Comparison of ENCODE assay signal across 16 cellular contexts in genomic region chr13:51760592-51760991, GRCh38. TPM values are rescaled to one million over a fixed set of nuclear protein-coding genes. Genes with fewer than 3 reads are reported as not detected.
DNase-seq lines count a peak whose midpoint lies in the region; ATAC-seq, FAIRE-seq and TF ChIP-seq lines count a peak whose summit lies in the region.
"Had no signal": no experiment of that assay in that cellular context is flagged by ENCODE, and none has a peak within 500 bp of the region (broad histone marks: within the 10 kb centered on the region; RNA-seq: fewer than 3 reads in every experiment).

No MANE protein-coding gene starts in this region.

- no peak overlapping the region for H4K91ac ChIP-seq in H9 (ENCODE audit: insufficient read length, low read depth, low read length)

- H3K4me3 Mint-ChIP-seq in H9: no peak overlapping the region
- no peak overlapping the region for H3K4me3 Mint-ChIP-seq in activated CD8-positive, alpha-beta memory T cell treated with anti-CD3 and anti-CD28 coated beads, Interleukin-2, amount 10 ng/mL, durations not matched to agents 7 days and 5 days
- H3K4me3 Mint-ChIP-seq: activated CD4-positive, alpha-beta T cell treated with anti-CD3 and anti-CD28 coated beads, Interleukin-2, amount 10 ng/mL, durations not matched to agents 7 days and 5 days; activated T-helper 1 cell treated with anti-CD3 and anti-CD28 coated beads, Interleukin-12 subunit alpha, Interleukin-12 subunit beta, Interleukin-2, Interleukin-4 antibody, amounts not matched to agents 30 ng/mL and 10 ng/mL and 1 ng/mL, durations not matched to agents 14 hours and 24 hours and 36 hours; naive thymus-derived CD8-positive, alpha-beta T cell had no signal

- H3K14ac ChIP-seq in H9 (ENCODE audit: insufficient read depth, low read length): no peak overlapping the region

- no peak overlapping the region for H3K18ac ChIP-seq in H9 (ENCODE audit: insufficient read length, low read depth, low read length)

- H2BK12ac ChIP-seq in H9 (ENCODE audit: insufficient read length, low read depth, low read length): no peak overlapping the region

- no peaks in the 10 kb centered on the region for H3K27me3 ChIP-seq in H9 (ENCODE audit: insufficient read depth, low read length)
- no peaks in the 10 kb centered on the region for H3K27me3 ChIP-seq in skeletal muscle tissue (ENCODE audit: control insufficient read depth in 3 of 3, insufficient read depth in 3 of 3, low read length in 3 of 3)
- H3K27me3 ChIP-seq: body of pancreas had no signal

- no peaks in the 10 kb centered on the region for H3K23me2 ChIP-seq in H9 (ENCODE audit: insufficient read length, low read depth, low read length, poor library complexity, severe bottlenecking)

- no peaks in the 10 kb centered on the region for H3K27me3 Mint-ChIP-seq in H9 (ENCODE audit: low read depth)
- no peaks in the 10 kb centered on the region for H3K27me3 Mint-ChIP-seq in activated CD8-positive, alpha-beta memory T cell treated with anti-CD3 and anti-CD28 coated beads, Interleukin-2, amount 10 ng/mL, durations not matched to agents 7 days and 5 days
- H3K27me3 Mint-ChIP-seq: activated CD4-positive, alpha-beta T cell treated with anti-CD3 and anti-CD28 coated beads, Interleukin-2, amount 10 ng/mL, durations not matched to agents 7 days and 5 days; naive thymus-derived CD8-positive, alpha-beta T cell had no signal

- H3K79me1 ChIP-seq in H9 (ENCODE audit: insufficient read depth, low read depth, low read length, poor library complexity, severe bottlenecking): no peaks in the 10 kb centered on the region

- H3K4me2 ChIP-seq in H9 (ENCODE audit: insufficient read depth, insufficient read length, low read length): no peak overlapping the region

- H2BK20ac ChIP-seq in H9 (ENCODE audit: low read depth, low read length, poor library complexity, severe bottlenecking): no peak overlapping the region

- H3K9ac ChIP-seq in H9 (ENCODE audit: extremely low read depth, insufficient read length, low read length): no peak overlapping the region
- peak overlapping the region; percentile 2 to 66 (median 63) for H3K9ac ChIP-seq in skeletal muscle tissue (ENCODE audit: low read depth in 1 of 3, low read length in 3 of 3)

- H4K8ac ChIP-seq in H9 (replicated peaks; ENCODE audit: insufficient read length, low read depth, low read length): no peak overlapping the region

- no CpG with 5 or more reads among the region's 12 CpGs for WGBS in H9 (ENCODE audit: extremely low coverage, insufficient read length, low lambda C conversion rate)

- peaks cover 0 to 3% of the 10 kb centered on the region in 2 experiments; a peak in 2 of 4 replicates for H3K4me1 Mint-ChIP-seq in H9
- peaks cover 16% of the 10 kb centered on the region for H3K4me1 Mint-ChIP-seq in activated CD8-positive, alpha-beta memory T cell treated with anti-CD3 and anti-CD28 coated beads, Interleukin-2, amount 10 ng/mL, durations not matched to agents 7 days and 5 days

- no peak for FAIRE-seq in urothelium cell line (lab: Jason Lieb, UNC)

- CTCF ChIA-PET in activated CD8-positive, alpha-beta memory T cell treated with anti-CD3 and anti-CD28 coated beads, Interleukin-2, amount 10 ng/mL, durations not matched to agents 7 days and 5 days (lab: Charles Lee): interaction anchor here (2.0 kb wide), 1 partner anchor 11 kb away, joined by 4 read pairs; no protein-coding TSS in a partner anchor

- no peak overlapping the region for H3K56ac ChIP-seq in H9 (ENCODE audit: insufficient read length, low read depth, low read length)

- H3K4me1 ChIP-seq in H9 (ENCODE audit: insufficient read depth, low read length): no peaks in the 10 kb centered on the region
- peaks cover 7 to 15% (median 10%) of the 10 kb centered on the region in 3 donors for H3K4me1 ChIP-seq in skeletal muscle tissue (ENCODE audit: control insufficient read depth in 3 of 3, insufficient read depth in 3 of 3, low read length in 3 of 3)

- H3K36me3 ChIP-seq in skeletal muscle tissue (ENCODE audit: control insufficient read depth in 3 of 3, insufficient read depth in 3 of 3, low read length in 3 of 3): peaks cover 0 to 14% (median 0%) of the 10 kb centered on the region in 3 donors

- peak overlapping the region in 2 of 3 experiments; percentile 7 to 9; a peak in 2 of 7 replicates for H3K27ac Mint-ChIP-seq in H9
- H3K27ac Mint-ChIP-seq in activated CD8-positive, alpha-beta memory T cell treated with anti-CD3 and anti-CD28 coated beads, Interleukin-2, amount 10 ng/mL, durations not matched to agents 7 days and 5 days: no peak overlapping the region
- H3K27ac Mint-ChIP-seq: activated CD4-positive, alpha-beta T cell treated with anti-CD3 and anti-CD28 coated beads, Interleukin-2, amount 10 ng/mL, durations not matched to agents 7 days and 5 days; activated T-helper 1 cell treated with anti-CD3 and anti-CD28 coated beads, Interleukin-12 subunit alpha, Interleukin-12 subunit beta, Interleukin-2, Interleukin-4 antibody, amounts not matched to agents 30 ng/mL and 10 ng/mL and 1 ng/mL, durations not matched to agents 14 hours and 24 hours and 36 hours had no signal

- H4K20me1 ChIP-seq in H9 (ENCODE audit: control insufficient read depth, insufficient read depth, insufficient read length): no peaks in the 10 kb centered on the region

- no peak for DNase-seq in H9
- DNase-seq in medulla oblongata (ENCODE audit: extremely low spot score): peak; percentile 80
- no peak for DNase-seq in urothelium cell line (ENCODE audit: low spot score)
- DNase-seq in islet precursor cell: no peak
- no peak for DNase-seq in activated CD8-positive, alpha-beta memory T cell treated with anti-CD3 and anti-CD28 coated beads, Interleukin-2, amount 10 ng/mL, durations not matched to agents 7 days and 5 days
- DNase-seq: activated CD4-positive, alpha-beta T cell treated with anti-CD3 and anti-CD28 coated beads, Interleukin-2, amount 10 ng/mL, durations not matched to agents 7 days and 5 days; body of pancreas; effector CD8-positive, alpha-beta T cell; naive thymus-derived CD8-positive, alpha-beta T cell; NCI-H2081 treated with DMSO at 0.1 percent for 48 hours had no signal

- H2AFZ ChIP-seq in H9 (ENCODE audit: low read length): no peak overlapping the region

- no peak overlapping the region for H3T11ph ChIP-seq in H9 (ENCODE audit: low read length)

- TF ChIP-seq CTCF in H9 (conservative IDR thresholded peaks at IDR 0.05): no peak

- no peak for ATAC-seq in HG02970 (IDR thresholded peaks at IDR 0.05; ENCODE audit: low FRiP score, unreplicated experiment)
- no peak for ATAC-seq in activated CD8-positive, alpha-beta memory T cell treated with anti-CD3 and anti-CD28 coated beads, Interleukin-2, amount 10 ng/mL, durations not matched to agents 7 days and 5 days
- ATAC-seq: body of pancreas; HCT116; naive thymus-derived CD8-positive, alpha-beta T cell had no signal

- H3K4ac ChIP-seq in H9 (ENCODE audit: low read depth, low read length): no peak overlapping the region

- no peak overlapping the region for H2BK15ac ChIP-seq in H9 (ENCODE audit: low read depth, low read length)

- peaks cover 2% of the 10 kb centered on the region; the same call in 1 of the 2 replicates for H3K79me2 ChIP-seq in H9 (ENCODE audit: insufficient read depth, low read length)

- no peaks in the 10 kb centered on the region for H3K9me3 ChIP-seq in H9 (ENCODE audit: control insufficient read depth, low read depth, low read length)
- H3K9me3 ChIP-seq in skeletal muscle tissue (ENCODE audit: control insufficient read depth in 3 of 3, low read length in 3 of 3): no peaks in the 10 kb centered on the region
- H3K9me3 ChIP-seq: body of pancreas had no signal

- H3K36me3 Mint-ChIP-seq in H9 (ENCODE audit: insufficient read depth in 1 of 3, low read depth in 3 of 3): peaks cover 18 to 57% (median 53%) of the 10 kb centered on the region in 3 experiments
- H3K36me3 Mint-ChIP-seq in activated CD8-positive, alpha-beta memory T cell treated with anti-CD3 and anti-CD28 coated beads, Interleukin-2, amount 10 ng/mL, durations not matched to agents 7 days and 5 days: peaks cover 11% of the 10 kb centered on the region

- no peaks in the 10 kb centered on the region for H3K9me3 Mint-ChIP-seq in H9
- H3K9me3 Mint-ChIP-seq in activated CD8-positive, alpha-beta memory T cell treated with anti-CD3 and anti-CD28 coated beads, Interleukin-2, amount 10 ng/mL, durations not matched to agents 7 days and 5 days (ENCODE audit: low read depth): no peaks in the 10 kb centered on the region
- H3K9me3 Mint-ChIP-seq: activated CD4-positive, alpha-beta T cell treated with anti-CD3 and anti-CD28 coated beads, Interleukin-2, amount 10 ng/mL, durations not matched to agents 7 days and 5 days; activated T-helper 1 cell treated with anti-CD3 and anti-CD28 coated beads, Interleukin-12 subunit alpha, Interleukin-12 subunit beta, Interleukin-2, Interleukin-4 antibody, amounts not matched to agents 30 ng/mL and 10 ng/mL and 1 ng/mL, durations not matched to agents 14 hours and 24 hours and 36 hours; naive thymus-derived CD8-positive, alpha-beta T cell had no signal

- H2AK5ac ChIP-seq in H9 (ENCODE audit: insufficient read length, low read length): no peak overlapping the region

- no peak overlapping the region for H2BK5ac ChIP-seq in H9 (ENCODE audit: insufficient read length, low read length)

- no peak overlapping the region for H2BK120ac ChIP-seq in H9 (ENCODE audit: low read depth, low read length, poor library complexity, severe bottlenecking)

- H3K27ac ChIP-seq in H9 (ENCODE audit: insufficient read length, low read depth, low read length) (no peak overlapping the region), angular gyrus (ENCODE audit: low read depth, low read length) (peak overlapping the region; percentile 83), skeletal muscle tissue (ENCODE audit: low read depth, low read length) (peak overlapping the region; percentile 33)
- H3K27ac ChIP-seq: body of pancreas, skin epidermis had no signal

- H3K23ac ChIP-seq in H9 (ENCODE audit: insufficient read length, low read depth, low read length): no peak overlapping the region

- H4K5ac ChIP-seq in H9 (ENCODE audit: insufficient read length, low read depth, low read length): no peak overlapping the region

- peak overlapping the region; percentile 53 to 62 (median 60) for H3K4me3 ChIP-seq in skeletal muscle tissue (ENCODE audit: low read length in 3 of 3)
- H3K4me3 ChIP-seq: body of pancreas, skin epidermis had no signal

RNA-seq across cellular contexts. Expression of gene DHRS12, which starts 43.4 kb away (rescaled TPM):
- total RNA-seq in H9 (2021) (8.8 and 11.1 TPM in 2 replicates), skeletal muscle tissue (5.2 TPM)
- 1 to 10 TPM; 6.0 to 6.6 TPM for total RNA-seq in activated CD8-positive, alpha-beta memory T cell treated with anti-CD3 and anti-CD28 coated beads, Interleukin-2, amount 10 ng/mL, durations not matched to agents 7 days and 5 days
